Comparison of ENCODE assay signal across 18 cellular contexts in the genomic region with DNA sequence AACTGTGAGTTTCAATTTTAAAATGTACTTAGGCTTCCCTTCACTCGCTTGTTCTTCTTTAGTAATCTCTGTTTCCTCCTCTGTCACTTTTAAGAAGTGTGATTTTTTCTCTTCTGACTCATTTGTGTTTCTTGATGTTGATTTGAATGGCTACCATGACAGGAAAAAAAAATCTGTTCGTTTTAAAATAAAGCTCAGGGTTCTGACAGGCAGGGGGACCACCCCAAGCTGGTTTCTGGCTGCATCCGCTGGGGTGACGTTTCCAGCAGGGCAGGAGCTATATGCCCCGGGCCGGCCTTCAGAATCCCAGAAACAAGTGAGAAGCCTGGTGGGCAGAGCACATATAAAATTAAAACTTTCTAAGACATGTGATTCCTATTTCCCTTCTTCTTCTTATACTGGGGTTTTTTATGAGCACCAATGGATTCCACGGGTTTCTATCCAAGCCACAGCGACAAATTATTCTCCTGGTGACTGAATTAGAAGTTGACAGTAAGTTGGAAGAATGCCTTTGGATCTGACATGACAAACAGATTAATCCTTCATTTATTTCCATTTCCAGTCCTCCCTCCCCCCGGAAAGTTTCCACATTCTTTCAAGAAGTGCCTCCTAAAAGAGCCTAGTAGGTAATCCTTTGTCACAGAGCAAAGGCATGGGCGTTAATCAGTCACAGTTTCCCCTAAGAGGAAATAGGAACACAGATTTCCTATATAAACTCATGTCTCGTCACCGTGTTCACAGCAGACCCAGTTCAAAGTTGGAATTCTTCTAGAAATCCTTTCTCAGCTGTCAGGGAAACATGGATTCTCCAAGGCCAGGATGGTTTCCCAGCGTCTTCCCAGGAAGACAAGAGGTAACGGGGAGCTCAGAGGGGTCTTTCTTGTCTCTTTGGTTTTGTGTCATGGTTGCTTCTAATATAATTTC.
DNase-seq lines count a peak whose midpoint lies in the region; ATAC-seq, FAIRE-seq and TF ChIP-seq lines count a peak whose summit lies in the region.
"Had no signal": no experiment of that assay in that cellular context is flagged by ENCODE, and none has a peak within 500 bp of the region (broad histone marks: within the 10 kb centered on the region; RNA-seq: fewer than 3 reads in every experiment).

No MANE protein-coding gene starts in this region.

- H3K27me3 ChIP-seq in esophagus squamous epithelium: peaks cover 0 to 27% (median 0%) of the 10 kb centered on the region in 4 donors
- H3K27me3 ChIP-seq: foreskin keratinocyte, vagina had no signal

- no peak for TF ChIP-seq CTCF in esophagus squamous epithelium (IDR thresholded peaks at IDR 0.05)
- TF ChIP-seq CTCF in neural crest cell (conservative IDR thresholded peaks at IDR 0.05): no peak

- peak overlapping the region; percentile 57 for H3K27ac Mint-ChIP-seq in stimulated activated naive CD8-positive, alpha-beta T cell treated with anti-CD3 and anti-CD28 coated beads, Interleukin-15, Interleukin-2, amounts not matched to agents 100 ng/mL and 50 ng/mL, for 24 hours
- peak overlapping the region in 1 of 2 donors; percentile 82 for H3K27ac Mint-ChIP-seq in stimulated activated naive CD8-positive, alpha-beta T cell treated with anti-CD3 and anti-CD28 coated beads, Interleukin-15, amount 100 ng/mL, for 72 hours
- peak overlapping the region; percentile 65 for H3K27ac Mint-ChIP-seq in neural crest cell (ENCODE audit: unreplicated experiment)
- H3K27ac Mint-ChIP-seq: B cell; mesothelial cell of epicardium; stimulated activated memory B cell treated with anti-CD40 and anti-IgM and Interleukin-4, amounts not matched to agents 10 μg/mL and 1 μg/mL and 100 μg/mL, for 72 hours had no signal

- no peaks in the 10 kb centered on the region for H3K9me3 ChIP-seq in esophagus squamous epithelium
- H3K9me3 ChIP-seq: vagina had no signal

- TF ChIP-seq POLR2A in esophagus squamous epithelium (IDR thresholded peaks at IDR 0.05): no peak
- no peak for TF ChIP-seq POLR2A in H54 (IDR thresholded peaks at IDR 0.05; ENCODE audit: low read depth, low read length)

- ATAC-seq in stimulated activated naive CD8-positive, alpha-beta T cell treated with anti-CD3 and anti-CD28 coated beads, Interleukin-15, amount 100 ng/mL, for 72 hours: no peak
- ATAC-seq: foreskin keratinocyte; PC-3; stimulated activated memory B cell treated with anti-CD40 and anti-IgM and Interleukin-4, amounts not matched to agents 10 μg/mL and 1 μg/mL and 100 μg/mL, for 72 hours had no signal

- no peaks in the 10 kb centered on the region for H3K36me3 Mint-ChIP-seq in stimulated activated naive CD8-positive, alpha-beta T cell treated with anti-CD3 and anti-CD28 coated beads, Interleukin-15, Interleukin-2, amounts not matched to agents 100 ng/mL and 50 ng/mL, for 24 hours (ENCODE audit: low read depth)
- H3K36me3 Mint-ChIP-seq in neural crest cell (ENCODE audit: low read depth): no peaks in the 10 kb centered on the region
- H3K36me3 Mint-ChIP-seq: mesothelial cell of epicardium; stimulated activated memory B cell treated with anti-CD40 and anti-IgM and Interleukin-4, amounts not matched to agents 10 μg/mL and 1 μg/mL and 100 μg/mL, for 72 hours had no signal

- H3K4me1 Mint-ChIP-seq in stimulated activated naive CD8-positive, alpha-beta T cell treated with anti-CD3 and anti-CD28 coated beads, Interleukin-15, Interleukin-2, amounts not matched to agents 100 ng/mL and 50 ng/mL, for 24 hours (ENCODE audit: low read depth): peaks cover 51% of the 10 kb centered on the region
- H3K4me1 Mint-ChIP-seq in stimulated activated naive CD8-positive, alpha-beta T cell treated with anti-CD3 and anti-CD28 coated beads, Interleukin-15, amount 100 ng/mL, for 72 hours: peaks cover 54% of the 10 kb centered on the region
- H3K4me1 Mint-ChIP-seq in neural crest cell: peaks cover 16% of the 10 kb centered on the region
- H3K4me1 Mint-ChIP-seq: stimulated activated memory B cell treated with anti-CD40 and anti-IgM and Interleukin-4, amounts not matched to agents 10 μg/mL and 1 μg/mL and 100 μg/mL, for 72 hours had no signal

- no peak overlapping the region for H3K4me3 ChIP-seq in esophagus squamous epithelium
- H3K4me3 ChIP-seq: skin epidermis, vagina had no signal

- no peaks in the 10 kb centered on the region for H3K36me3 ChIP-seq in esophagus squamous epithelium
- H3K36me3 ChIP-seq: vagina had no signal

- FAIRE-seq in H54 (lab: Jason Lieb, UNC): no peak

- DNase-seq in stimulated activated naive CD8-positive, alpha-beta T cell treated with anti-CD3 and anti-CD28 coated beads, Interleukin-15, amount 100 ng/mL, for 72 hours: no peak
- DNase-seq in esophagus squamous epithelium (lab: John Stamatoyannopoulos, UW) (no peak), neural crest cell (ENCODE audit: low read depth, low spot score) (no peak), H54 (ENCODE audit: insufficient read length, low spot score) (no peak), DMS53 (lab: John Stamatoyannopoulos, UW) (no peak), NAMALWA (ENCODE audit: low spot score) (no peak), cerebellum (ENCODE audit: low spot score) (no peak)
- DNase-seq: activated CD8-positive, alpha-beta memory T cell treated with anti-CD3 and anti-CD28 coated beads for 24 hours; activated gamma-delta T cell; foreskin keratinocyte; nucleus accumbens; PC-3 had no signal

- peaks cover 4 to 29% (median 7%) of the 10 kb centered on the region in 3 donors for H3K4me1 ChIP-seq in esophagus squamous epithelium

- H3K27me3 Mint-ChIP-seq in stimulated activated naive CD8-positive, alpha-beta T cell treated with anti-CD3 and anti-CD28 coated beads, Interleukin-15, Interleukin-2, amounts not matched to agents 100 ng/mL and 50 ng/mL, for 24 hours: peaks cover 8% of the 10 kb centered on the region
- H3K27me3 Mint-ChIP-seq in stimulated activated naive CD8-positive, alpha-beta T cell treated with anti-CD3 and anti-CD28 coated beads, Interleukin-15, amount 100 ng/mL, for 72 hours: peaks cover 18% of the 10 kb centered on the region
- no peaks in the 10 kb centered on the region for H3K27me3 Mint-ChIP-seq in neural crest cell (ENCODE audit: low read depth)

- H3K9me3 Mint-ChIP-seq in stimulated activated naive CD8-positive, alpha-beta T cell treated with anti-CD3 and anti-CD28 coated beads, Interleukin-15, Interleukin-2, amounts not matched to agents 100 ng/mL and 50 ng/mL, for 24 hours: no peaks in the 10 kb centered on the region
- H3K9me3 Mint-ChIP-seq in stimulated activated naive CD8-positive, alpha-beta T cell treated with anti-CD3 and anti-CD28 coated beads, Interleukin-15, amount 100 ng/mL, for 72 hours: peaks cover 7 to 9% of the 10 kb centered on the region in 2 donors
- peaks cover 3% of the 10 kb centered on the region for H3K9me3 Mint-ChIP-seq in neural crest cell
- H3K9me3 Mint-ChIP-seq: mesothelial cell of epicardium; stimulated activated memory B cell treated with anti-CD40 and anti-IgM and Interleukin-4, amounts not matched to agents 10 μg/mL and 1 μg/mL and 100 μg/mL, for 72 hours had no signal

- H3K4me3 Mint-ChIP-seq in stimulated activated naive CD8-positive, alpha-beta T cell treated with anti-CD3 and anti-CD28 coated beads, Interleukin-15, Interleukin-2, amounts not matched to agents 100 ng/mL and 50 ng/mL, for 24 hours: no peak overlapping the region
- peak overlapping the region in 1 of 2 donors; percentile 21 for H3K4me3 Mint-ChIP-seq in stimulated activated naive CD8-positive, alpha-beta T cell treated with anti-CD3 and anti-CD28 coated beads, Interleukin-15, amount 100 ng/mL, for 72 hours
- H3K4me3 Mint-ChIP-seq in neural crest cell: no peak overlapping the region
- H3K4me3 Mint-ChIP-seq: B cell; mesothelial cell of epicardium; stimulated activated memory B cell treated with anti-CD40 and anti-IgM and Interleukin-4, amounts not matched to agents 10 μg/mL and 1 μg/mL and 100 μg/mL, for 72 hours had no signal

- peak overlapping the region; percentile 13 to 64 (median 42) for H3K27ac ChIP-seq in esophagus squamous epithelium
- H3K27ac ChIP-seq: foreskin keratinocyte, vagina had no signal

- intact Hi-C loops in esophagus squamous epithelium (cut with DNase I): no loop called here

- WGBS in esophagus squamous epithelium, 2 donors: 59 to 61% methylated on average over 14 of the region's 14 CpGs
